Comparison of ENCODE assay signal across 9 cellular contexts in genomic region chr6:170086639-170087420, GRCh38.
DNase-seq lines count a peak whose midpoint lies in the region; ATAC-seq and TF ChIP-seq lines count a peak whose summit lies in the region.
"Had no signal": no experiment of that assay in that cellular context is flagged by ENCODE, and none has a peak within 500 bp of the region (broad histone marks: within the 10 kb centered on the region; RNA-seq: fewer than 3 reads in every experiment).

No MANE protein-coding gene starts in this region.

- no peak for TF ChIP-seq CTCF in activated CD8-positive, alpha-beta T cell treated with anti-CD3 and anti-CD28 coated beads for 36 hours (IDR thresholded peaks at IDR 0.05)

- H3K9me3 Mint-ChIP-seq in activated CD8-positive, alpha-beta T cell treated with anti-CD3 and anti-CD28 coated beads for 36 hours = no peaks in the 10 kb centered on the region

- H3K4me3 Mint-ChIP-seq in activated CD8-positive, alpha-beta T cell treated with anti-CD3 and anti-CD28 coated beads for 36 hours = no peak overlapping the region

- peak overlapping the region; percentile 39 for H3K27ac Mint-ChIP-seq in activated CD8-positive, alpha-beta T cell treated with anti-CD3 and anti-CD28 coated beads for 36 hours

- CTCF ChIA-PET in activated CD8-positive, alpha-beta T cell treated with anti-CD3 and anti-CD28 coated beads for 36 hours (lab: Charles Lee) = no interaction called here

- no peaks in the 10 kb centered on the region for H3K27me3 Mint-ChIP-seq in activated CD8-positive, alpha-beta T cell treated with anti-CD3 and anti-CD28 coated beads for 36 hours

- POLR2A ChIA-PET in activated CD8-positive, alpha-beta T cell treated with anti-CD3 and anti-CD28 coated beads for 36 hours (lab: Charles Lee) = no interaction called here

- no peak for ATAC-seq in activated CD8-positive, alpha-beta T cell treated with anti-CD3 and anti-CD28 coated beads for 36 hours
- ATAC-seq in HG02938 (IDR thresholded peaks at IDR 0.05; ENCODE audit: unreplicated experiment) = no peak
- ATAC-seq in GM21717 (IDR thresholded peaks at IDR 0.05; ENCODE audit: unreplicated experiment) = no peak

- DNase-seq in Daoy (ENCODE audit: low read depth) = peak; percentile 4
- no peak for DNase-seq in activated CD8-positive, alpha-beta T cell treated with anti-CD3 and anti-CD28 coated beads for 36 hours
- DNase-seq in head of caudate nucleus = peak in 22 of 42 donors; percentile 0 to 34 (median 10)
- DNase-seq in posterior vena cava (ENCODE audit: low spot score) = peak; percentile 81
- DNase-seq in middle frontal gyrus (ENCODE audit: extremely low spot score, low spot score) = no peak
- DNase-seq in NCI-H146 (lab: John Stamatoyannopoulos, UW) = no peak
- DNase-seq: NCI-H187 had no signal

- H3K36me3 Mint-ChIP-seq in activated CD8-positive, alpha-beta T cell treated with anti-CD3 and anti-CD28 coated beads for 36 hours (ENCODE audit: low read depth) = peaks cover 2% of the 10 kb centered on the region

- H3K4me1 Mint-ChIP-seq in activated CD8-positive, alpha-beta T cell treated with anti-CD3 and anti-CD28 coated beads for 36 hours (ENCODE audit: low read depth) = peaks cover 39% of the 10 kb centered on the region

- intact Hi-C loops in activated CD8-positive, alpha-beta T cell treated with anti-CD3 and anti-CD28 coated beads for 36 hours (cut with micrococcal nuclease) = no loop called here
- intact Hi-C loops in head of caudate nucleus (cut with DNase I) = no loop called here
- intact Hi-C loops in posterior vena cava (cut with DNase I) = no loop called here

Comparison
In these comparisons a context has a peak if more than half of its experiments do, and no peak if none do; other contexts are left out.
1. DNase-seq: peak in Daoy (single experiment), head of caudate nucleus (22 of 42) and posterior vena cava (single experiment); none in activated CD8-positive, alpha-beta T cell treated with anti-CD3 and anti-CD28 coated beads for 36 hours (single experiment), middle frontal gyrus (single experiment) and NCI-H146 (single experiment).